1 cellular context compared by ENCODE assay signal in the genomic region with DNA sequence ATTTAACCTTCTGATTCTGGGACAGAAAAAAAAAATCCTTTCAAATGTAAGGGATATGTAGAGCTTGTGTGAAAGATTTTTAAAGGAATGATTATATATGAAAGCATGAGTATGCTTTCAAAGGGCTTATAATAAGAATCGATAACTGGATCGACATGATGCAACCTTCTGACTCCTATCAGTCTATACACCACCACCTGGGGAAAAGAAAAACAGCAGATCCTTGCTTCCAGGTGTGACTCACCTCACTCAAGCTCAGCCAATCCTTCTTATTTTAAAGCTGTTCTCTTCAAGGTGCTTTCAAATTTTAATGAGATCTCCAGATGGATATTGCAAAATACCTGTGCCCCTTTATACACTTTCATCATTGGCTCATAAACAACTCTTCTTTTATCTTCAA.
TF ChIP-seq lines count a peak whose summit lies in the region.

No MANE protein-coding gene starts in this region.

TF ChIP-seq in IMR-90, 13 proteins besides CTCF, POLR2A, EP300 and RAD21 (continued from another document):
- TF ChIP-seq MAZ (IDR thresholded peaks at IDR 0.05; ENCODE audit: borderline replicate concordance, low read depth, low read length) = no peak
- TF ChIP-seq MAFK (IDR thresholded peaks at IDR 0.05; ENCODE audit: low read depth, low read length) = no peak
- no peak for TF ChIP-seq CHD1 (IDR thresholded peaks at IDR 0.05; ENCODE audit: low read depth, low read length)
- TF ChIP-seq RFX5 (IDR thresholded peaks at IDR 0.05; ENCODE audit: low read depth, low read length) = no peak
- TF ChIP-seq BHLHE40 (IDR thresholded peaks at IDR 0.05; ENCODE audit: low read depth, low read length) = no peak
- no peak for TF ChIP-seq SMC3 (IDR thresholded peaks at IDR 0.05; ENCODE audit: low read depth, low read length)
- TF ChIP-seq MXI1 (IDR thresholded peaks at IDR 0.05; ENCODE audit: borderline replicate concordance, low read depth, low read length) = no peak
